1 cellular context compared by ENCODE assay signal in the genomic region with DNA sequence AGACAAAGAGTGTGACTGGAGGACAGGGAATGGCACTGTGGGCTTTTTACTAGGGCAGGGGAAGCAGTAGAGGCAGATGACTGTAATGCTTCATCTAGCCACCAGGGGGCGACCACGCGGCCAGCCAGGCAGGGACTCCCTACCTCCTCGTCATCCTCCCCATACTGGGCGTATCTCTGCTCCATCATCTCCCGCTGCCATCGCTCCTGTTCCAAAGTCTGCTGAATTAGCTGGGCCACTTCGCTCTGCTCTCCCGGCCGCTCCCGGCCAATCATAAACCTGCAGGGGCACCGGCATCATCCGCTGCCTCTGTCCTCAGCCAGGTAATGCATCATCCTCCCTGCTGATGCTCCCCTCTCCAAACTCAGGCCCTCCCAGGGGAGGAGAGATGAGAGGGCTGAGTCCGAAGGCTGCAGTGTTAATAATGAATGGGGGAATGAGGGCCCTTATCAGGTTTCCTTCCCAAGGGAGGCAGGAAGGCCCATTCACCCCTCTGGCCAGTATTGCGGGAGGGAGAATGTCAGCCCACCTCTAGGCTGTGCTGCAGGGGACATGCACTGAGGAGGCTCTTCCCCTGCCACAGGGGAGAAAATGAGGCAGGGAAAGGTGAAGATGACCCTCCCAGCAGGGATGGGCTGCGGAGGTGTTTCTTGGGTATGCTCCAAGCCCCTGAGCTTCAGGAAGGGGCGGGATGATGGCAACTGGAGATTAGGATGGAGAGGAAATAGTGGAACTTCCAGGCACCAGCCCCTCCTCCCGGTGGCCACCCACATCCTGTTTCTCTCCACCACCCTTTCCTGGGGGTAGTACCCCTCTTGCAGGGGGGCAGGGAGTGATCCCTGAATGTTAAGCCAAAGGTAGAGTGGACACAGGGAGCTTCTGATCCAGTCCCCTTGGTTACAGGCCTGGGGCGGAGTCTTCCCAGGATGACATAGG.
TF ChIP-seq lines count a peak whose summit lies in the region.

No MANE protein-coding gene starts in this region.

TF ChIP-seq in K562, 482 proteins besides CTCF, POLR2A, EP300 and RAD21 (continues in another document):
- TF ChIP-seq, protein P1, sequence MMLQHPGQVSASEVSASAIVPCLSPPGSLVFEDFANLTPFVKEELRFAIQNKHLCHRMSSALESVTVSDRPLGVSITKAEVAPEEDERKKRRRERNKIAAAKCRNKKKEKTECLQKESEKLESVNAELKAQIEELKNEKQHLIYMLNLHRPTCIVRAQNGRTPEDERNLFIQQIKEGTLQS (IDR thresholded peaks at IDR 0.05), result peak; percentile 17; the same call in 1 of the 2 replicates
- TF ChIP-seq, protein P1 (CRISPR knock-in tag; conservative IDR thresholded peaks at IDR 0.05), result 0 out of 2 replicates have a peak, but pooled peaks have one; percentile 25
- TF ChIP-seq BMI1 (IDR thresholded peaks at IDR 0.05; ENCODE audit: low read length) (no peak), CBX5 (IDR thresholded peaks at IDR 0.05; ENCODE audit: borderline replicate concordance, low read depth) (peak; percentile 97), FOXP1 (CRISPR knock-in tag; IDR thresholded peaks at IDR 0.05) (peak; percentile 48; the same call in 1 of the 2 replicates), MAZ (CRISPR knock-in tag; conservative IDR thresholded peaks at IDR 0.05 in 1 of 2, IDR thresholded peaks at IDR 0.05 in 1 of 2) (peak; percentile 61 to 83), ETV1 (tag; conservative IDR thresholded peaks at IDR 0.05; ENCODE audit: low read depth) (peak; percentile 62; the same call in 1 of the 2 replicates), SOX6 (IDR thresholded peaks at IDR 0.05) (peak; percentile 32; the same call in 1 of the 2 replicates), KLF13 (tag; IDR thresholded peaks at IDR 0.05; ENCODE audit: borderline replicate concordance, low read depth) (peak; percentile 65; the same call in 1 of the 2 replicates), CBX1 (IDR thresholded peaks at IDR 0.05; ENCODE audit: low read depth) (peak; percentile 97; the same call in 1 of the 2 replicates), ATF1 (CRISPR knock-in tag; IDR thresholded peaks at IDR 0.05) (no peak), ATF1 (tag; IDR thresholded peaks at IDR 0.05) (peak; percentile 82), MCM2 (IDR thresholded peaks at IDR 0.05; ENCODE audit: low read depth) (no peak), KLF16 (IDR thresholded peaks at IDR 0.05) (0 out of 2 replicates have a peak, but pooled peaks have one; percentile 48), CXXC5 (CRISPR knock-in tag; IDR thresholded peaks at IDR 0.05) (peak; percentile 65), KLF6 (CRISPR knock-in tag; IDR thresholded peaks at IDR 0.05; ENCODE audit: borderline replicate concordance) (0 out of 2 replicates have a peak, but pooled peaks have one; percentile 41), ZNF77 (CRISPR knock-in tag; IDR thresholded peaks at IDR 0.05) (no peak), ATF7 (IDR thresholded peaks at IDR 0.05) (peak; percentile 67; the same call in 1 of the 2 replicates), DIDO1 (tag; IDR thresholded peaks at IDR 0.05; ENCODE audit: low read depth) (no peak), CC2D1A (IDR thresholded peaks at IDR 0.05) (0 out of 2 replicates have a peak, but pooled peaks have one; percentile 42), KHSRP (IDR thresholded peaks at IDR 0.05) (no peak), MYBL2 (IDR thresholded peaks at IDR 0.05; ENCODE audit: low read depth) (no peak), MYBL2 (CRISPR knock-in tag; IDR thresholded peaks at IDR 0.05; ENCODE audit: borderline replicate concordance) (no peak), MYC (IDR thresholded peaks at IDR 0.05; ENCODE audit: low read depth, low read length) (peak; percentile 43; the same call in 1 of the 2 replicates), MYC (CRISPR knock-in tag; IDR thresholded peaks at IDR 0.05; ENCODE audit: borderline replicate concordance, low read depth) (no peak), ZNF384 (IDR thresholded peaks at IDR 0.05; ENCODE audit: low read depth, low read length) (no peak), RCOR1 (IDR thresholded peaks at IDR 0.05; ENCODE audit: borderline replicate concordance in 1 of 2, low read depth in 2 of 2, low read length in 2 of 2) (peak in 1 of 2 experiments; percentile 94; a peak in 3 of 4 replicates), POLR3G (IDR thresholded peaks at IDR 0.05; ENCODE audit: extremely low read depth, insufficient read length, insufficient replicate concordance) (no peak), ELF2 (CRISPR knock-in tag; IDR thresholded peaks at IDR 0.05) (no peak), NRF1 (conservative IDR thresholded peaks at IDR 0.05 in 1 of 2, IDR thresholded peaks at IDR 0.05 in 1 of 2) (no peak), SMAD4 (CRISPR knock-in tag; conservative IDR thresholded peaks at IDR 0.05) (peak; percentile 50; the same call in 1 of the 2 replicates), CREM (IDR thresholded peaks at IDR 0.05; ENCODE audit: low read depth) (peak; percentile 91), ZNF212 (CRISPR knock-in tag; IDR thresholded peaks at IDR 0.05) (no peak), KLF10 (CRISPR knock-in tag; IDR thresholded peaks at IDR 0.05) (no peak), ZNF263 (CRISPR knock-in tag; IDR thresholded peaks at IDR 0.05; ENCODE audit: borderline replicate concordance) (peak; percentile 87), L3MBTL2 (IDR thresholded peaks at IDR 0.05) (no peak), GABPA (tag; conservative IDR thresholded peaks at IDR 0.05; ENCODE audit: low read depth) (peak; percentile 48; the same call in 1 of the 2 replicates), GATA2 (CRISPR knock-in tag; IDR thresholded peaks at IDR 0.05) (peak; percentile 53)
- TF ChIP-seq, protein P2, sequence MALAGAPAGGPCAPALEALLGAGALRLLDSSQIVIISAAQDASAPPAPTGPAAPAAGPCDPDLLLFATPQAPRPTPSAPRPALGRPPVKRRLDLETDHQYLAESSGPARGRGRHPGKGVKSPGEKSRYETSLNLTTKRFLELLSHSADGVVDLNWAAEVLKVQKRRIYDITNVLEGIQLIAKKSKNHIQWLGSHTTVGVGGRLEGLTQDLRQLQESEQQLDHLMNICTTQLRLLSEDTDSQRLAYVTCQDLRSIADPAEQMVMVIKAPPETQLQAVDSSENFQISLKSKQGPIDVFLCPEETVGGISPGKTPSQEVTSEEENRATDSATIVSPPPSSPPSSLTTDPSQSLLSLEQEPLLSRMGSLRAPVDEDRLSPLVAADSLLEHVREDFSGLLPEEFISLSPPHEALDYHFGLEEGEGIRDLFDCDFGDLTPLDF (CRISPR knock-in tag; IDR thresholded peaks at IDR 0.05), result peak; percentile 67; the same call in 1 of the 2 replicates
- TF ChIP-seq, protein P3, sequence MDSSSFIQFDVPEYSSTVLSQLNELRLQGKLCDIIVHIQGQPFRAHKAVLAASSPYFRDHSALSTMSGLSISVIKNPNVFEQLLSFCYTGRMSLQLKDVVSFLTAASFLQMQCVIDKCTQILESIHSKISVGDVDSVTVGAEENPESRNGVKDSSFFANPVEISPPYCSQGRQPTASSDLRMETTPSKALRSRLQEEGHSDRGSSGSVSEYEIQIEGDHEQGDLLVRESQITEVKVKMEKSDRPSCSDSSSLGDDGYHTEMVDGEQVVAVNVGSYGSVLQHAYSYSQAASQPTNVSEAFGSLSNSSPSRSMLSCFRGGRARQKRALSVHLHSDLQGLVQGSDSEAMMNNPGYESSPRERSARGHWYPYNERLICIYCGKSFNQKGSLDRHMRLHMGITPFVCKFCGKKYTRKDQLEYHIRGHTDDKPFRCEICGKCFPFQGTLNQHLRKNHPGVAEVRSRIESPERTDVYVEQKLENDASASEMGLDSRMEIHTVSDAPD (CRISPR knock-in tag; IDR thresholded peaks at IDR 0.05), result no peak
- TF ChIP-seq, protein P4, sequence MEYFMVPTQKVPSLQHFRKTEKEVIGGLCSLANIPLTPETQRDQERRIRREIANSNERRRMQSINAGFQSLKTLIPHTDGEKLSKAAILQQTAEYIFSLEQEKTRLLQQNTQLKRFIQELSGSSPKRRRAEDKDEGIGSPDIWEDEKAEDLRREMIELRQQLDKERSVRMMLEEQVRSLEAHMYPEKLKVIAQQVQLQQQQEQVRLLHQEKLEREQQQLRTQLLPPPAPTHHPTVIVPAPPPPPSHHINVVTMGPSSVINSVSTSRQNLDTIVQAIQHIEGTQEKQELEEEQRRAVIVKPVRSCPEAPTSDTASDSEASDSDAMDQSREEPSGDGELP (CRISPR knock-in tag; IDR thresholded peaks at IDR 0.05; ENCODE audit: borderline replicate concordance), result peak; percentile 67; the same call in 1 of the 2 replicates
- TF ChIP-seq, protein P5, sequence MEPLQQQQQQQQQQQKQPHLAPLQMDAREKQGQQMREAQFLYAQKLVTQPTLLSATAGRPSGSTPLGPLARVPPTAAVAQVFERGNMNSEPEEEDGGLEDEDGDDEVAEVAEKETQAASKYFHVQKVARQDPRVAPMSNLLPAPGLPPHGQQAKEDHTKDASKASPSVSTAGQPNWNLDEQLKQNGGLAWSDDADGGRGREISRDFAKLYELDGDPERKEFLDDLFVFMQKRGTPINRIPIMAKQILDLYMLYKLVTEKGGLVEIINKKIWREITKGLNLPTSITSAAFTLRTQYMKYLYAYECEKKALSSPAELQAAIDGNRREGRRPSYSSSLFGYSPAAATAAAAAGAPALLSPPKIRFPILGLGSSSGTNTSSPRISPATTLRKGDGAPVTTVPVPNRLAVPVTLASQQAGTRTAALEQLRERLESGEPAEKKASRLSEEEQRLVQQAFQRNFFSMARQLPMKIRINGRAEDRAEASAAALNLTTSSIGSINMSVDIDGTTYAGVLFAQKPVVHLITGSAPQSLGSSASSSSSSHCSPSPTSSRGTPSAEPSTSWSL (CRISPR knock-in tag; IDR thresholded peaks at IDR 0.05; ENCODE audit: borderline replicate concordance), result 0 out of 2 replicates have a peak, but pooled peaks have one; percentile 39
- TF ChIP-seq, protein P6, sequence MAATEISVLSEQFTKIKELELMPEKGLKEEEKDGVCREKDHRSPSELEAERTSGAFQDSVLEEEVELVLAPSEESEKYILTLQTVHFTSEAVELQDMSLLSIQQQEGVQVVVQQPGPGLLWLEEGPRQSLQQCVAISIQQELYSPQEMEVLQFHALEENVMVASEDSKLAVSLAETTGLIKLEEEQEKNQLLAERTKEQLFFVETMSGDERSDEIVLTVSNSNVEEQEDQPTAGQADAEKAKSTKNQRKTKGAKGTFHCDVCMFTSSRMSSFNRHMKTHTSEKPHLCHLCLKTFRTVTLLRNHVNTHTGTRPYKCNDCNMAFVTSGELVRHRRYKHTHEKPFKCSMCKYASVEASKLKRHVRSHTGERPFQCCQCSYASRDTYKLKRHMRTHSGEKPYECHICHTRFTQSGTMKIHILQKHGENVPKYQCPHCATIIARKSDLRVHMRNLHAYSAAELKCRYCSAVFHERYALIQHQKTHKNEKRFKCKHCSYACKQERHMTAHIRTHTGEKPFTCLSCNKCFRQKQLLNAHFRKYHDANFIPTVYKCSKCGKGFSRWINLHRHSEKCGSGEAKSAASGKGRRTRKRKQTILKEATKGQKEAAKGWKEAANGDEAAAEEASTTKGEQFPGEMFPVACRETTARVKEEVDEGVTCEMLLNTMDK (IDR thresholded peaks at IDR 0.05; ENCODE audit: borderline replicate concordance, insufficient read depth, low read depth, low read length, poor library complexity, severe bottlenecking), result peak; percentile 77
- TF ChIP-seq, protein P7, sequence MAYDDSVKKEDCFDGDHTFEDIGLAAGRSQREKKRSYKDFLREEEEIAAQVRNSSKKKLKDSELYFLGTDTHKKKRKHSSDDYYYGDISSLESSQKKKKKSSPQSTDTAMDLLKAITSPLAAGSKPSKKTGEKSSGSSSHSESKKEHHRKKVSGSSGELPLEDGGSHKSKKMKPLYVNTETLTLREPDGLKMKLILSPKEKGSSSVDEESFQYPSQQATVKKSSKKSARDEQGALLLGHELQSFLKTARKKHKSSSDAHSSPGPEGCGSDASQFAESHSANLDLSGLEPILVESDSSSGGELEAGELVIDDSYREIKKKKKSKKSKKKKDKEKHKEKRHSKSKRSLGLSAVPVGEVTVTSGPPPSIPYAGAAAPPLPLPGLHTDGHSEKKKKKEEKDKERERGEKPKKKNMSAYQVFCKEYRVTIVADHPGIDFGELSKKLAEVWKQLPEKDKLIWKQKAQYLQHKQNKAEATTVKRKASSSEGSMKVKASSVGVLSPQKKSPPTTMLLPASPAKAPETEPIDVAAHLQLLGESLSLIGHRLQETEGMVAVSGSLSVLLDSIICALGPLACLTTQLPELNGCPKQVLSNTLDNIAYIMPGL (CRISPR knock-in tag; IDR thresholded peaks at IDR 0.05), result 0 out of 2 replicates have a peak, but pooled peaks have one; percentile 52
- TF ChIP-seq, protein P8, sequence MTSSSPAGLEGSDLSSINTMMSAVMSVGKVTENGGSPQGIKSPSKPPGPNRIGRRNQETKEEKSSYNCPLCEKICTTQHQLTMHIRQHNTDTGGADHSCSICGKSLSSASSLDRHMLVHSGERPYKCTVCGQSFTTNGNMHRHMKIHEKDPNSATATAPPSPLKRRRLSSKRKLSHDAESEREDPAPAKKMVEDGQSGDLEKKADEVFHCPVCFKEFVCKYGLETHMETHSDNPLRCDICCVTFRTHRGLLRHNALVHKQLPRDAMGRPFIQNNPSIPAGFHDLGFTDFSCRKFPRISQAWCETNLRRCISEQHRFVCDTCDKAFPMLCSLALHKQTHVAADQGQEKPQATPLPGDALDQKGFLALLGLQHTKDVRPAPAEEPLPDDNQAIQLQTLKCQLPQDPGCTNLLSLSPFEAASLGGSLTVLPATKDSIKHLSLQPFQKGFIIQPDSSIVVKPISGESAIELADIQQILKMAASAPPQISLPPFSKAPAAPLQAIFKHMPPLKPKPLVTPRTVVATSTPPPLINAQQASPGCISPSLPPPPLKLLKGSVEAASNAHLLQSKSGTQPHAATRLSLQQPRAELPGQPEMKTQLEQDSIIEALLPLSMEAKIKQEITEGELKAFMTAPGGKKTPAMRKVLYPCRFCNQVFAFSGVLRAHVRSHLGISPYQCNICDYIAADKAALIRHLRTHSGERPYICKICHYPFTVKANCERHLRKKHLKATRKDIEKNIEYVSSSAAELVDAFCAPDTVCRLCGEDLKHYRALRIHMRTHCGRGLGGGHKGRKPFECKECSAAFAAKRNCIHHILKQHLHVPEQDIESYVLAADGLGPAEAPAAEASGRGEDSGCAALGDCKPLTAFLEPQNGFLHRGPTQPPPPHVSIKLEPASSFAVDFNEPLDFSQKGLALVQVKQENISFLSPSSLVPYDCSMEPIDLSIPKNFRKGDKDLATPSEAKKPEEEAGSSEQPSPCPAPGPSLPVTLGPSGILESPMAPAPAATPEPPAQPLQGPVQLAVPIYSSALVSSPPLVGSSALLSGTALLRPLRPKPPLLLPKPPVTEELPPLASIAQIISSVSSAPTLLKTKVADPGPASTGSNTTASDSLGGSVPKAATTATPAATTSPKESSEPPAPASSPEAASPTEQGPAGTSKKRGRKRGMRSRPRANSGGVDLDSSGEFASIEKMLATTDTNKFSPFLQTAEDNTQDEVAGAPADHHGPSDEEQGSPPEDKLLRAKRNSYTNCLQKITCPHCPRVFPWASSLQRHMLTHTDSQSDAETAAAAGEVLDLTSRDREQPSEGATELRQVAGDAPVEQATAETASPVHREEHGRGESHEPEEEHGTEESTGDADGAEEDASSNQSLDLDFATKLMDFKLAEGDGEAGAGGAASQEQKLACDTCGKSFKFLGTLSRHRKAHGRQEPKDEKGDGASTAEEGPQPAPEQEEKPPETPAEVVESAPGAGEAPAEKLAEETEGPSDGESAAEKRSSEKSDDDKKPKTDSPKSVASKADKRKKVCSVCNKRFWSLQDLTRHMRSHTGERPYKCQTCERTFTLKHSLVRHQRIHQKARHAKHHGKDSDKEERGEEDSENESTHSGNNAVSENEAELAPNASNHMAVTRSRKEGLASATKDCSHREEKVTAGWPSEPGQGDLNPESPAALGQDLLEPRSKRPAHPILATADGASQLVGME (CRISPR knock-in tag; IDR thresholded peaks at IDR 0.05), result peak; percentile 65; the same call in 1 of the 2 replicates
